Comparison of ENCODE assay signal across 33 cellular contexts in the genomic region with DNA sequence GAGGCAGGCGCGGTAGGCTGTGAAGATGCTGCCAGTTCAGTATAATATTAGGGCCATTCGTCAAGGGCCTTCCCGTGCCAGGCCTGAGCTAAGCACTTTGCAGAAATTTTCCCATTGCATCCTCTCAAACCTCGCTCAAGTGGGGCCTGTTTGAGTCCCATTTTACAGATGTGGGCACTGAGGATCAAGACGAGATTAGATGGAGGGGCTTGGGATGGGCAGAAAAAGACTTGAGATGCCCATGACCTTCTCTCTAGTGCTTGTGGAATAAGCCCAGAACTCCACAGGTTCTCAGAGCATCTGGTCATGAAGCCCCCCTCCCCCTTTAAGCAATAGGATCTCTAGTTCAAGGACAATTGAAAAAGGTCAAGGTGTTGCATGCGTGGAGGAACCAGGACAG. TPM values are rescaled to one million over a fixed set of nuclear protein-coding genes. Genes with fewer than 3 reads are reported as not detected.
"Had no signal": no experiment of that assay in that cellular context is flagged by ENCODE, and none has a peak within 500 bp of the region (broad histone marks: within the 10 kb centered on the region; RNA-seq: fewer than 3 reads in every experiment).

No MANE protein-coding gene starts in this region.

- H3K27ac ChIP-seq: adrenal gland, ascending aorta, cardiac muscle cell, VCaP had no signal

- H3K4me1 ChIP-seq: adrenal gland, ascending aorta had no signal

- FAIRE-seq: bronchial epithelial cell, TTC549 had no signal

- H3K27me3 ChIP-seq: adrenal gland, ascending aorta, cardiac muscle cell had no signal

- ATAC-seq: activated CD8-positive, alpha-beta T cell treated with anti-CD3 and anti-CD28 coated beads for 36 hours; activated naive CD4-positive, alpha-beta T cell treated with anti-CD3 and anti-CD28 coated beads, Interleukin-2, amount 50 U/mL, for 72 hours; activated T-cell treated with anti-CD3 and anti-CD28 coated beads, Interleukin-2, amount 50 U/mL, for 4 hours had no signal

- DNase-seq: activated B cell treated with CpG ODN at 0.5 μM for 24 hours; activated CD4-positive, alpha-beta memory T cell treated with anti-CD3 and anti-CD28 coated beads for 36 hours; activated CD4-positive, alpha-beta T cell treated with anti-CD3 and anti-CD28 coated beads for 4 hours; activated CD4-positive, alpha-beta T cell treated with anti-CD3 and anti-CD28 coated beads, Interleukin-2, amount 10 ng/mL, durations not matched to agents 24 days and 14 days; activated CD4-positive, alpha-beta T cell treated with anti-CD3 and anti-CD28 coated beads, Interleukin-2, amount 50 U/mL, for 1 hour; activated CD4-positive, alpha-beta T cell treated with anti-CD3 and anti-CD28 coated beads, Interleukin-2, amount 50 U/mL, for 4 hours; activated CD4-positive, CD25-positive, alpha-beta regulatory T cell treated with anti-CD3 and anti-CD28 coated beads, Interleukin-2, amount 50 U/mL, for 72 hours; activated CD8-positive, alpha-beta memory T cell treated with anti-CD3 and anti-CD28 coated beads, Interleukin-2, amount 50 U/mL, for 4 hours; activated CD8-positive, alpha-beta T cell treated with anti-CD3 and anti-CD28 coated beads for 36 hours; activated effector memory CD4-positive, alpha-beta T cell treated with anti-CD3 and anti-CD28 coated beads, Interleukin-2, amount 50 U/mL, for 16 hours; activated gamma-delta T cell treated with Interleukin-2 at 50 U/mL for 16 hours; activated naive CD4-positive, alpha-beta T cell; activated naive CD4-positive, alpha-beta T cell treated with anti-CD3 and anti-CD28 coated beads for 36 hours; activated naive CD4-positive, alpha-beta T cell treated with anti-CD3 and anti-CD28 coated beads, Interleukin-2, amount 50 U/mL, for 16 hours; activated naive CD8-positive, alpha-beta T cell treated with anti-CD3 and anti-CD28 coated beads for 36 hours; activated T-cell treated with anti-CD3 and anti-CD28 coated beads for 4 hours; activated T-cell treated with anti-CD3 and anti-CD28 coated beads, Interleukin-2, amount 50 U/mL, for 1 hour; activated T-cell treated with anti-CD3 and anti-CD28 coated beads, Interleukin-2, amount 50 U/mL, for 4 hours; amygdala; anterior cingulate cortex; caudate nucleus; cerebellar nuclear complex; T-helper 2 cell; T-helper 9 cell had no signal

- H3K9me3 ChIP-seq: adrenal gland, ascending aorta had no signal

- H3K4me3 ChIP-seq: adrenal gland, ascending aorta, cardiac muscle cell had no signal

- H3K36me3 ChIP-seq: adrenal gland, ascending aorta, cardiac muscle cell had no signal

RNA-seq across cellular contexts. Expression of a gene that starts 9.9 kb away (rescaled TPM):
- total RNA-seq: activated B cell treated with CpG ODN at 0.5 μM for 24 hours; activated CD4-positive, alpha-beta memory T cell treated with anti-CD3 and anti-CD28 coated beads for 36 hours; activated CD4-positive, alpha-beta T cell treated with anti-CD3 and anti-CD28 coated beads, Interleukin-2, amount 10 ng/mL, durations not matched to agents 24 days and 14 days; activated CD8-positive, alpha-beta memory T cell treated with anti-CD3 and anti-CD28 coated beads for 36 hours; activated CD8-positive, alpha-beta T cell treated with anti-CD3 and anti-CD28 coated beads for 36 hours; activated naive CD4-positive, alpha-beta T cell treated with anti-CD3 and anti-CD28 coated beads for 36 hours; activated naive CD4-positive, alpha-beta T cell treated with anti-CD3 and anti-CD28 coated beads, Interleukin-2, amount 50 U/mL, for 72 hours; activated naive CD8-positive, alpha-beta T cell treated with anti-CD3 and anti-CD28 coated beads for 36 hours; activated T-cell treated with anti-CD3 and anti-CD28 coated beads, Interleukin-2, amount 50 U/mL, for 4 hours; ascending aorta; bronchial epithelial cell; chondrocyte had no signal
